Comparison of ENCODE assay signal across 18 cellular contexts in genomic region chr2:191853843-191854242, GRCh38. TPM values are rescaled to one million over a fixed set of nuclear protein-coding genes. Genes with fewer than 3 reads are reported as not detected.
DNase-seq lines count a peak whose midpoint lies in the region; FAIRE-seq and TF ChIP-seq lines count a peak whose summit lies in the region.
"Had no signal": no experiment of that assay in that cellular context is flagged by ENCODE, and none has a peak within 500 bp of the region (broad histone marks: within the 10 kb centered on the region; RNA-seq: fewer than 3 reads in every experiment).

No MANE protein-coding gene starts in this region.

- no peak for FAIRE-seq in H1 (lab: Jason Lieb, UNC)

- no peak overlapping the region for H2AK5ac ChIP-seq in H1 (ENCODE audit: low read depth, low read length)

- no peak overlapping the region for H3K4me2 ChIP-seq in H1 (ENCODE audit: insufficient read depth in 1 of 2, low read depth in 2 of 2, low read length in 2 of 2)

- no peak overlapping the region for H3K4ac ChIP-seq in H1 (replicated peaks; ENCODE audit: insufficient read length, low read depth, low read length)

- H2AFZ ChIP-seq in H1 (ENCODE audit: low read length), result peak overlapping the region; percentile 52; the same call in 1 of the 2 replicates

- no peak overlapping the region for H3K18ac ChIP-seq in H1 (ENCODE audit: extremely low read depth, low read length)

- no peak overlapping the region for H2BK15ac ChIP-seq in H1 (ENCODE audit: low read length)

- no peak for TF ChIP-seq RAD21 in H1 (IDR thresholded peaks at IDR 0.05 in 1 of 2, conservative IDR thresholded peaks at IDR 0.05 in 1 of 2; ENCODE audit: low read depth in 2 of 2, low read length in 2 of 2)

- no peaks in the 10 kb centered on the region for H3K79me1 ChIP-seq in H1 (ENCODE audit: low read depth, low read length)

- no peak overlapping the region for H4K91ac ChIP-seq in H1 (replicated peaks; ENCODE audit: insufficient read length, low read length)

- H3K79me2 ChIP-seq in H1 (ENCODE audit: control insufficient read depth in 1 of 2, insufficient read depth in 2 of 2, low read length in 2 of 2), result no peaks in the 10 kb centered on the region

- H3K36me3 ChIP-seq in H1 (ENCODE audit: control insufficient read depth in 2 of 4, insufficient read depth in 4 of 4, low read length in 3 of 4) (no peaks in the 10 kb centered on the region), BE2C (no peaks in the 10 kb centered on the region)

- no peaks in the 10 kb centered on the region for H3K9me3 ChIP-seq in H1 (ENCODE audit: insufficient read depth in 2 of 2, low read depth in 1 of 2, low read length in 1 of 2)
- no peaks in the 10 kb centered on the region for H3K9me3 ChIP-seq in BE2C
- H3K9me3 ChIP-seq: Caco-2 had no signal

- no peak for TF ChIP-seq POLR2A in H1 (IDR thresholded peaks at IDR 0.05; ENCODE audit: control extremely low read depth in 1 of 2, low read depth in 2 of 2, low read length in 2 of 2)

- no peak overlapping the region for H2BK20ac ChIP-seq in H1 (ENCODE audit: low read length)

- TF ChIP-seq CTCF in H1 (IDR thresholded peaks at IDR 0.05; ENCODE audit: control extremely low read depth in 1 of 3, insufficient read depth in 1 of 3, low read depth in 1 of 3, low read length in 3 of 3), result no peak
- TF ChIP-seq CTCF in nephron (IDR thresholded peaks at IDR 0.05; ENCODE audit: unreplicated experiment in 3 of 3), result no peak
- TF ChIP-seq CTCF in BE2C (IDR thresholded peaks at IDR 0.05; ENCODE audit: low read depth, low read length), result no peak

- H3K14ac ChIP-seq in H1 (ENCODE audit: insufficient read length), result no peak overlapping the region

- no peak for TF ChIP-seq EP300 in H1 (IDR thresholded peaks at IDR 0.05; ENCODE audit: borderline replicate concordance in 1 of 2, low read depth in 2 of 2, low read length in 2 of 2)

- no peaks in the 10 kb centered on the region for H3K23me2 ChIP-seq in H1 (ENCODE audit: low read depth, low read length)

- H4K8ac ChIP-seq in H1 (ENCODE audit: extremely low read depth, insufficient read depth, low read length), result no peak overlapping the region

- no peak overlapping the region for H3K4me3 ChIP-seq in H1 (ENCODE audit: extremely low read depth in 1 of 4, insufficient read depth in 2 of 4, low read depth in 3 of 4, low read length in 4 of 4)
- no peak overlapping the region for H3K4me3 ChIP-seq in BE2C (ENCODE audit: low read depth, low read length)

- H3K36me3 Mint-ChIP-seq in nephron (ENCODE audit: low read depth), result no peaks in the 10 kb centered on the region
- H3K36me3 Mint-ChIP-seq: IgD-negative memory B cell had no signal

- no peak overlapping the region for H2BK12ac ChIP-seq in H1 (ENCODE audit: low read depth, low read length)

- no peaks in the 10 kb centered on the region for H3K9me3 Mint-ChIP-seq in nephron
- H3K9me3 Mint-ChIP-seq: IgD-negative memory B cell had no signal

- no peak overlapping the region for H3K27ac ChIP-seq in H1 (ENCODE audit: low read depth, low read length)

- no peak overlapping the region for H3K4me3 Mint-ChIP-seq in nephron
- H3K4me3 Mint-ChIP-seq: IgD-negative memory B cell had no signal

- no peaks in the 10 kb centered on the region for H3K27me3 Mint-ChIP-seq in nephron (ENCODE audit: low read depth)

- H3K4me1 ChIP-seq in H1 (replicated peaks in 1 of 4; ENCODE audit: control insufficient read depth in 3 of 4, insufficient read depth in 4 of 4, low read length in 3 of 4) (peaks cover 0 to 5% (median 2%) of the 10 kb centered on the region in 4 experiments; a peak in 4 of 7 replicates), BE2C (peaks cover 9% of the 10 kb centered on the region; the same call in 1 of the 2 replicates)

- H2BK120ac ChIP-seq in H1 (replicated peaks; ENCODE audit: low read depth, low read length), result no peak overlapping the region

- no peak overlapping the region for H3K23ac ChIP-seq in H1 (ENCODE audit: insufficient read length)

- H3K9ac ChIP-seq in H1 (replicated peaks in 1 of 4; ENCODE audit: extremely low read depth in 1 of 4, low read depth in 3 of 4, low read length in 3 of 4), result no peak overlapping the region

- CTCF ChIA-PET in H1 (lab: Charles Lee; ENCODE audit: partially characterized antibody), result interaction anchor here (1.0 to 2.0 kb wide), 2 partner anchors 8 to 16 kb away, joined by 3 to 5 read pairs; no protein-coding TSS in a partner anchor

- H3K27me3 ChIP-seq in H1 (replicated peaks in 1 of 4; ENCODE audit: control insufficient read depth in 3 of 4, extremely low read depth in 1 of 4, insufficient read depth in 3 of 4, low read length in 3 of 4) (no peaks in the 10 kb centered on the region), BE2C (no peaks in the 10 kb centered on the region)

- peak overlapping the region in 2 of 3 experiments; percentile 37 to 41 for H3K27ac Mint-ChIP-seq in nephron
- H3K27ac Mint-ChIP-seq: IgD-negative memory B cell had no signal

- POLR2A ChIA-PET in H1 (lab: Charles Lee; ENCODE audit: partially characterized antibody), result no interaction called here

- H3K4me1 Mint-ChIP-seq in nephron, result peaks cover 21% of the 10 kb centered on the region
- H3K4me1 Mint-ChIP-seq: IgD-negative memory B cell had no signal

- H2BK5ac ChIP-seq in H1 (ENCODE audit: low read depth, low read length), result no peak overlapping the region

- DNase-seq in A172 (ENCODE audit: low spot score), result peak; percentile 29
- DNase-seq in LoVo (ENCODE audit: low spot score), result peak; percentile 37
- DNase-seq in H1 (ENCODE audit: low read depth in 1 of 2, low spot score in 2 of 2), result no peak
- no peak for DNase-seq in NAMALWA (ENCODE audit: low spot score)
- DNase-seq in BE2C, result no peak
- no peak for DNase-seq in activated CD4-positive, alpha-beta T cell treated with anti-CD3 and anti-CD28 coated beads, Interleukin-2, amount 50 U/mL, for 1 hour
- DNase-seq: AML-193, Caco-2, DMS153, H7, NCI-H1436 treated with DMSO at 0.1 percent for 48 hours, NCI-H2171 treated with DMSO at 0.1 percent for 48 hours, NCI-H748 treated with DMSO at 0.1 percent for 48 hours, OCI-M1 had no signal

- no peak overlapping the region for H4K5ac ChIP-seq in H1 (ENCODE audit: insufficient read length, low read depth, low read length)

- WGBS in H1 (ENCODE audit: extremely low coverage in 1 of 2, insufficient coverage in 1 of 2, insufficient read length in 1 of 2, insufficient replicate concordance in 2 of 2, low coverage in 1 of 2, low lambda C conversion rate in 2 of 2, missing lambda C conversion rate in 1 of 2), 2 experiments, result 91% methylated on average over 4 of the region's 4 CpGs; no CpG with 5 or more reads in 1 of the 2 experiments

- no peak overlapping the region for H3K56ac ChIP-seq in H1 (replicated peaks; ENCODE audit: insufficient read length, low read depth, low read length)

- H4K20me1 ChIP-seq in H1 (replicated peaks in 1 of 2; ENCODE audit: control insufficient read depth in 1 of 2, insufficient read depth in 2 of 2, low read length in 2 of 2), result no peaks in the 10 kb centered on the region

TF ChIP-seq in H1, 55 proteins besides CTCF, POLR2A, EP300 and RAD21:
- no peak for TF ChIP-seq FOSL1 (IDR thresholded peaks at IDR 0.05; ENCODE audit: insufficient read depth, low read depth, low read length)
- TF ChIP-seq SIRT6 (IDR thresholded peaks at IDR 0.05; ENCODE audit: low read length), result no peak
- no peak for TF ChIP-seq CBX8 (IDR thresholded peaks at IDR 0.05; ENCODE audit: borderline replicate concordance, low read depth, low read length)
- no peak for TF ChIP-seq YY1 (IDR thresholded peaks at IDR 0.05; ENCODE audit: low read depth, low read length)
- no peak for TF ChIP-seq RNF2 (IDR thresholded peaks at IDR 0.05; ENCODE audit: borderline replicate concordance, low read depth, low read length, missing control alignments, poor library complexity, severe bottlenecking)
- TF ChIP-seq TCF12 (IDR thresholded peaks at IDR 0.05; ENCODE audit: low read depth, low read length), result no peak
- no peak for TF ChIP-seq E2F6 (IDR thresholded peaks at IDR 0.05)
- no peak for TF ChIP-seq SP1 (IDR thresholded peaks at IDR 0.05; ENCODE audit: low read depth, low read length)
- no peak for TF ChIP-seq SRF (IDR thresholded peaks at IDR 0.05; ENCODE audit: low read depth, low read length)
- no peak for TF ChIP-seq ASH2L (IDR thresholded peaks at IDR 0.05; ENCODE audit: low read length)
- TF ChIP-seq EZH2 (IDR thresholded peaks at IDR 0.05; ENCODE audit: low read depth, low read length, severe bottlenecking), result no peak
- no peak for TF ChIP-seq TEAD4 (IDR thresholded peaks at IDR 0.05; ENCODE audit: low read depth, low read length)
TF ChIP-seq in H1: peak in this region for 0.

RNA-seq across cellular contexts. Expression of gene CAVIN2, which starts 7.0 kb away (rescaled TPM):
- 136 and 177 TPM in 2 replicates for total RNA-seq in A172 (2014; rRNA removed; shearing (Covaris generic))
- total RNA-seq in H1 (2021; fragmentation: NEBNext Ultra II Directional; extraction: Animal tissue kit (Norgen Biotek cat#: 25700)), result not detected in 2 replicates
- 0.03 TPM in 2 replicates for polyA plus RNA-seq in H1 (2011; rRNA removed)
- not detected for polyA plus RNA-seq in H1 (2011; cell fraction: cytosol; rRNA removed)
- not detected for polyA plus RNA-seq in H1 (2011; cell fraction: nucleus; rRNA removed)
- polyA plus RNA-seq in H1 (2012, experiment 1 of 2), result 0.07 TPM in 1 of 4 replicates, not detected in the others
- not detected for polyA plus RNA-seq in H1 (2012, experiment 2 of 2)
- polyA plus RNA-seq in H1 (2013, experiment 1 of 2), result 0.02 TPM
- polyA plus RNA-seq in H1 (2013, experiment 2 of 2), result 0.02 TPM
- polyA minus RNA-seq in H1 (2011; rRNA and poly(A)+ RNA removed), result 0.13 TPM in 1 of 2 replicates, not detected in the other
- not detected for polyA minus RNA-seq in H1 (2011; cell fraction: cytosol; rRNA and poly(A)+ RNA removed)
- not detected for polyA minus RNA-seq in H1 (2011; cell fraction: nucleus; rRNA and poly(A)+ RNA removed)
- 0.31 TPM for polyA plus RNA-seq in BE2C (2012; ENCODE audit: insufficient read depth, insufficient read length, low read depth)
- total RNA-seq: Caco-2, HT1080, RPMI7951 had no signal

Comparison
In these comparisons a context has a peak if more than half of its experiments do, and no peak if none do; other contexts are left out.
1. DNase-seq: peak in A172 (single experiment) and LoVo (single experiment); none in H1 (0 of 2), NAMALWA (single experiment), BE2C (single experiment) and activated CD4-positive, alpha-beta T cell treated with anti-CD3 and anti-CD28 coated beads, Interleukin-2, amount 50 U/mL, for 1 hour (single experiment).
2. RNA of gene CAVIN2, which starts 7.0 kb away (total RNA-seq): 136 to 177 TPM in A172; not detected in H1; every median in the first group is over 100 times any median in the second.